ENCODE assay signal across 27 cellular contexts in the genomic region with DNA sequence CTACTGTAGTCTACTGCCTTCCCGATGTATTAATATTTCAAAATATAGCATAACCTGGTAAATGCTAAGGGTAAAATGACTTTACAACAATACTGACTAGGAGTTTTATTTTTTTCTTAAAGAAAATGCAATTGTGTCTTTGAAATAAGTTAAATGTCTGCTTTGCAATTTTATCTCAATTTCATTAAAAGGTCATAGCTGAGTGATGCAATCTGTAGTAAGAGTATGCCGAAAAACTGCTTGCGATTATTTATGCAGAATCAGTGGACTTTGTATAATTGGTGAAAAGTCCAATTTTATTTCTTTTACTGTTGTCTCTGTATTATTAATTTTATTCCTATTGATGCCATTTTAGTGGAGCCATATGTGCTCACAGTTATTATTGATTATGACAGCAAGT.
"Had no signal": no experiment of that assay in that cellular context is flagged by ENCODE, and none has a peak within 500 bp of the region (broad histone marks: within the 10 kb centered on the region; RNA-seq: fewer than 3 reads in every experiment).

No MANE protein-coding gene starts in this region.

- H3K4me1 ChIP-seq: stomach, suprapubic skin, testis, thyroid gland, tibial artery, tibial nerve, transverse colon, upper lobe of left lung, upper lobe of right lung, uterus, vagina had no signal

- H3K27ac ChIP-seq: stomach, suprapubic skin, testis, thoracic aorta, thyroid gland, tibial artery, tibial nerve, transverse colon, upper lobe of left lung, upper lobe of right lung, uterus, vagina had no signal

- DNase-seq: stimulated activated CD4-positive, alpha-beta T cell treated with anti-CD3 and anti-CD28 coated beads, Interleukin-2, amount 100 ng/mL, for 48 hours; stimulated activated CD4-positive, alpha-beta T cell treated with anti-CD3 and anti-CD28 coated beads, Interleukin-4, amount 100 ng/mL, for 1 hour; stimulated activated CD4-positive, alpha-beta T cell treated with anti-CD3 and anti-CD28 coated beads, Interleukin-4, amount 100 ng/mL, for 24 hours; stimulated activated CD4-positive, alpha-beta T cell treated with anti-CD3 and anti-CD28 coated beads, Interleukin-4, amount 100 ng/mL, for 4 hours; stimulated activated CD8-positive, alpha-beta memory T cell treated with anti-CD3 and anti-CD28 coated beads, Interleukin-4, amount 100 ng/mL, for 48 hours; stimulated activated naive B cell treated with anti-CD40 and anti-IgM and Interleukin-4, amounts not matched to agents 10 μg/mL and 1 μg/mL and 100 μg/mL, for 72 hours; stimulated activated naive CD4-positive, alpha-beta T cell; stimulated activated naive CD4-positive, alpha-beta T cell treated with Interleukin-2 at 50 U/mL for 16 hours; stimulated activated naive CD8-positive, alpha-beta T cell treated with anti-CD3 and anti-CD28 coated beads, Interleukin-15, amount 100 ng/mL, for 72 hours; stimulated activated naive CD8-positive, alpha-beta T cell treated with anti-CD3 and anti-CD28 coated beads, Interleukin-15, Interleukin-2, amounts not matched to agents 100 U/mL and 50 U/mL, for 24 hours; stomach; substantia nigra; testis; thyroid gland; tibial artery; transverse colon; trophoblast cell; upper lobe of left lung; upper lobe of right lung; uterus had no signal

- ATAC-seq: stimulated activated effector memory CD8-positive, alpha-beta T cell treated with anti-CD3 and anti-CD28 coated beads, Interleukin-12 subunit alpha, Interleukin-12 subunit beta, amount 100 ng/mL, for 72 hours; stimulated activated memory B cell treated with anti-CD40 and anti-IgM and Interleukin-4, amounts not matched to agents 10 μg/mL and 1 μg/mL and 100 μg/mL, for 72 hours; stimulated activated naive B cell treated with anti-CD40 and anti-IgM and Interleukin-4, amounts not matched to agents 10 μg/mL and 1 μg/mL and 100 μg/mL, for 72 hours; stimulated activated naive CD8-positive, alpha-beta T cell treated with anti-CD3 and anti-CD28 coated beads, Interleukin-15, amount 100 ng/mL, for 72 hours; stimulated activated naive CD8-positive, alpha-beta T cell treated with anti-CD3 and anti-CD28 coated beads, Interleukin-15, Interleukin-2, amounts not matched to agents 100 U/mL and 50 U/mL, for 24 hours; upper lobe of right lung had no signal

- FAIRE-seq: urothelium cell line had no signal

- H3K9me3 ChIP-seq: stomach, suprapubic skin, testis, thoracic aorta, thyroid gland, tibial artery, tibial nerve, transverse colon, upper lobe of left lung, upper lobe of right lung, uterus, vagina had no signal

- H3K4me3 ChIP-seq: stomach, suprapubic skin, testis, thoracic aorta, thyroid gland, tibial artery, tibial nerve, transverse colon, upper lobe of left lung, upper lobe of right lung, uterus, vagina had no signal

- H3K36me3 ChIP-seq: stomach, suprapubic skin, thoracic aorta, thyroid gland, tibial artery, tibial nerve, transverse colon, upper lobe of left lung, upper lobe of right lung, uterus, vagina had no signal

- H3K27me3 ChIP-seq: stomach, suprapubic skin, testis, thyroid gland, tibial artery, tibial nerve, transverse colon, upper lobe of left lung, upper lobe of right lung, uterus, vagina had no signal
